8 cellular contexts compared by ENCODE assay signal in genomic region chr15:80988148-80988796, GRCh38. TPM values are rescaled to one million over a fixed set of nuclear protein-coding genes. Genes with fewer than 3 reads are reported as not detected.
DNase-seq lines count a peak whose midpoint lies in the region; ATAC-seq and TF ChIP-seq lines count a peak whose summit lies in the region.

No MANE protein-coding gene starts in this region.

- H3K9me3 ChIP-seq in SK-N-MC (ENCODE audit: low read depth, low read length) (no peaks in the 10 kb centered on the region), fibroblast of lung (ENCODE audit: control insufficient read depth, insufficient read depth, low read depth, low read length) (no peaks in the 10 kb centered on the region), prostate gland (no peaks in the 10 kb centered on the region)

- intact Hi-C loops in prostate gland (cut with DNase I): no loop called here

- H3K36me3 ChIP-seq in SK-N-MC (ENCODE audit: insufficient read depth, low read length): 0 out of 2 replicates have a peak, but pooled peaks cover 2% of the 10 kb centered on the region
- H3K36me3 ChIP-seq in fibroblast of lung (ENCODE audit: control insufficient read depth, insufficient read depth, low read length): no peaks in the 10 kb centered on the region
- H3K36me3 ChIP-seq in prostate gland: no peaks in the 10 kb centered on the region

- no peak overlapping the region for H3K27ac ChIP-seq in SK-N-MC
- H3K27ac ChIP-seq in fibroblast of lung (ENCODE audit: insufficient read depth, low read length): peak overlapping the region; percentile 66
- H3K27ac ChIP-seq in prostate gland: no peak overlapping the region

- ATAC-seq in GM19035 (IDR thresholded peaks at IDR 0.05; ENCODE audit: unreplicated experiment): no peak
- ATAC-seq in GM19455 (IDR thresholded peaks at IDR 0.05; ENCODE audit: unreplicated experiment): no peak

- H4K20me1 ChIP-seq in fibroblast of lung (ENCODE audit: control insufficient read depth, extremely low read depth, insufficient read depth, low read length): no peaks in the 10 kb centered on the region

- H3K4me1 ChIP-seq in fibroblast of lung (ENCODE audit: control insufficient read depth, extremely low read depth, insufficient read depth, low read length) (peaks cover 9% of the 10 kb centered on the region), prostate gland (replicated peaks) (no peaks in the 10 kb centered on the region)

- TF ChIP-seq POLR2A in prostate gland (IDR thresholded peaks at IDR 0.05): no peak

- no peak overlapping the region for H2AFZ ChIP-seq in fibroblast of lung (ENCODE audit: low read length)

- H3K79me2 ChIP-seq in fibroblast of lung (ENCODE audit: control insufficient read depth, insufficient read depth, low read length): peaks cover 47% of the 10 kb centered on the region

- no peaks in the 10 kb centered on the region for H3K27me3 ChIP-seq in fibroblast of lung (ENCODE audit: control insufficient read depth, insufficient read depth, low read length)
- H3K27me3 ChIP-seq in prostate gland (replicated peaks; ENCODE audit: insufficient read depth): no peaks in the 10 kb centered on the region

- TF ChIP-seq CTCF in fibroblast of lung (conservative IDR thresholded peaks at IDR 0.05 in 1 of 2, IDR thresholded peaks at IDR 0.05 in 1 of 2; ENCODE audit: low read depth in 1 of 2, low read length in 2 of 2): no peak
- no peak for TF ChIP-seq CTCF in prostate gland (IDR thresholded peaks at IDR 0.05)

- H3K4me3 ChIP-seq in GM08714 (ENCODE audit: low read length) (peak overlapping the region; percentile 99), SK-N-MC (peak overlapping the region; percentile 97), fibroblast of lung (replicated peaks in 1 of 4; ENCODE audit: control extremely low read depth in 1 of 4, insufficient read depth in 1 of 4, low read depth in 3 of 4, low read length in 4 of 4) (peak overlapping the region; percentile 78 to 98 (median 92)), prostate gland (peak overlapping the region; percentile 72 to 89)

- H3K9ac ChIP-seq in SK-N-MC (ENCODE audit: insufficient read length) (peak overlapping the region; percentile 95), fibroblast of lung (ENCODE audit: insufficient read depth, low read length) (no peak overlapping the region)

- peak overlapping the region; percentile 95 for H3K4me2 ChIP-seq in fibroblast of lung (ENCODE audit: extremely low read depth, insufficient read depth, low read length)

- 55% methylated on average over 8 of the region's 8 CpGs for WGBS in prostate gland

- DNase-seq in SK-N-MC (ENCODE audit: low read depth, low spot score) (no peak), fibroblast of lung (ENCODE audit: low read depth in 2 of 2) (peak in 1 of 2 donors; percentile 14), prostate gland (ENCODE audit: low spot score) (no peak), DMS114 treated with DMSO at 0.1 percent for 48 hours (lab: John Stamatoyannopoulos, UW; ENCODE audit: unreplicated experiment) (no peak), AG20443 (ENCODE audit: low spot score) (no peak)

RNA-seq across cellular contexts. Expression of gene MESD, which starts 1.3 kb away (rescaled TPM):
- total RNA-seq in fibroblast of lung (19.8 and 21.3 TPM in 2 replicates), prostate gland (10 to 100 TPM; 28.0 to 33.9 TPM)
- polyA plus RNA-seq in fibroblast of lung: 26.0 and 27.3 TPM in 2 replicates
- polyA plus RNA-seq in fibroblast of lung (2012): 31.7 and 32.4 TPM in 2 replicates
- polyA minus RNA-seq in fibroblast of lung (ENCODE audit: low replicate concordance): 5.3 and 7.1 TPM in 2 replicates

RNA-seq across cellular contexts. Expression of gene TLNRD1, which starts 12.5 kb away (rescaled TPM):
- total RNA-seq in fibroblast of lung: 4.3 and 4.6 TPM in 2 replicates
- polyA plus RNA-seq in fibroblast of lung: 3.3 and 4.6 TPM in 2 replicates
- polyA plus RNA-seq in fibroblast of lung (2012): 5.4 and 7.5 TPM in 2 replicates
- polyA minus RNA-seq in fibroblast of lung (ENCODE audit: low replicate concordance): 1.4 and 1.8 TPM in 2 replicates
- total RNA-seq in prostate gland: 10 to 100 TPM; 19.3 to 25.4 TPM
